22 cellular contexts compared by ENCODE assay signal in the genomic region with DNA sequence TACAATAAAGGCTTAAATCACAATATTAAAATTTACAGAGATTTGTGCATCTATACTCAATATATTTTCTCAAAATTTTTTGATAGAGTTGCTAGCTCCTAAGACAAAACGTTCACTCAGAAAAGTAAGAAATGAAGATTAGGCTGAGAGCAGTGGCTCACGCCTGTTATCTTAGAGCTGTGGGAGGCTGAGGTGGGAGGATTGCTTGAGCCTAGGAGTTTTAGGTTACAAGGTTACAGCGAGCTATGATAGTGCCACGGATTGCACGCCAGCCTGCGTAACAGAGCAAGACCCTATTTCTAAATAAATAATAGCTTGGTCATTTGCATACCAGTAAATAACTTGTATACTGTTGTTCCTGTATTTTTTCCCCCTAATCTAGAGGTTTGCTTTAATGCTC.
"Had no signal": no experiment of that assay in that cellular context is flagged by ENCODE, and none has a peak within 500 bp of the region (broad histone marks: within the 10 kb centered on the region; RNA-seq: fewer than 3 reads in every experiment).

No MANE protein-coding gene starts in this region.

- H3K4me2 ChIP-seq: smooth muscle cell had no signal

- H3K4me1 ChIP-seq: left ventricle myocardium inferior, right atrium auricular region, suprapubic skin, tibial nerve, uterus had no signal

- H3K36me3 ChIP-seq: ovary, right atrium auricular region, right lobe of liver, uterus had no signal

- H3K27ac ChIP-seq: left ventricle myocardium inferior, ovary, right atrium auricular region, suprapubic skin, tibial nerve had no signal

- DNase-seq: hypothalamus; immature natural killer cell; kidney; left colon; left ventricle myocardium inferior; midbrain; mucosa of descending colon; naive thymus-derived CD4-positive, alpha-beta T cell; ovary; right lobe of liver; stimulated activated CD4-positive, alpha-beta T cell treated with anti-CD3 and anti-CD28 coated beads, Interleukin-1b, Interleukin-23, amount 100 ng/mL, for 48 hours; stimulated activated CD4-positive, alpha-beta T cell treated with anti-CD3 and anti-CD28 coated beads, Interleukin-2, amount 100 ng/mL, for 48 hours; stimulated activated CD4-positive, alpha-beta T cell treated with anti-CD3 and anti-CD28 coated beads, Interleukin-4, amount 100 ng/mL, for 4 hours; stimulated activated CD8-positive, alpha-beta memory T cell treated with anti-CD3 and anti-CD28 coated beads, Interleukin-4, amount 100 ng/mL, for 48 hours; stimulated activated naive B cell treated with anti-CD40 and anti-IgM and Interleukin-4, amounts not matched to agents 10 μg/mL and 1 μg/mL and 100 μg/mL, for 72 hours; uterus had no signal

- H3K9me3 ChIP-seq: left ventricle myocardium inferior, mucosa of descending colon, ovary, right atrium auricular region, right lobe of liver, suprapubic skin, tibial nerve, uterus had no signal

- ATAC-seq: left colon; mucosa of descending colon; naive thymus-derived CD4-positive, alpha-beta T cell; natural killer cell treated with Interleukin-12 subunit alpha and Interleukin-12 subunit beta and Interleukin-15 and Interleukin-18, amount 100 ng/mL, for 72 hours; stimulated activated naive B cell treated with anti-CD40 and anti-IgM and Interleukin-4, amounts not matched to agents 10 μg/mL and 1 μg/mL and 100 μg/mL, for 72 hours had no signal

- H3K4me3 ChIP-seq: left ventricle myocardium inferior, lung, mucosa of descending colon, ovary, right atrium auricular region, right lobe of liver, smooth muscle cell, suprapubic skin, tibial nerve, uterus had no signal

- H3K27me3 ChIP-seq: ovary, right atrium auricular region, right lobe of liver, suprapubic skin, tibial nerve, uterus had no signal
